In the genomic region with DNA sequence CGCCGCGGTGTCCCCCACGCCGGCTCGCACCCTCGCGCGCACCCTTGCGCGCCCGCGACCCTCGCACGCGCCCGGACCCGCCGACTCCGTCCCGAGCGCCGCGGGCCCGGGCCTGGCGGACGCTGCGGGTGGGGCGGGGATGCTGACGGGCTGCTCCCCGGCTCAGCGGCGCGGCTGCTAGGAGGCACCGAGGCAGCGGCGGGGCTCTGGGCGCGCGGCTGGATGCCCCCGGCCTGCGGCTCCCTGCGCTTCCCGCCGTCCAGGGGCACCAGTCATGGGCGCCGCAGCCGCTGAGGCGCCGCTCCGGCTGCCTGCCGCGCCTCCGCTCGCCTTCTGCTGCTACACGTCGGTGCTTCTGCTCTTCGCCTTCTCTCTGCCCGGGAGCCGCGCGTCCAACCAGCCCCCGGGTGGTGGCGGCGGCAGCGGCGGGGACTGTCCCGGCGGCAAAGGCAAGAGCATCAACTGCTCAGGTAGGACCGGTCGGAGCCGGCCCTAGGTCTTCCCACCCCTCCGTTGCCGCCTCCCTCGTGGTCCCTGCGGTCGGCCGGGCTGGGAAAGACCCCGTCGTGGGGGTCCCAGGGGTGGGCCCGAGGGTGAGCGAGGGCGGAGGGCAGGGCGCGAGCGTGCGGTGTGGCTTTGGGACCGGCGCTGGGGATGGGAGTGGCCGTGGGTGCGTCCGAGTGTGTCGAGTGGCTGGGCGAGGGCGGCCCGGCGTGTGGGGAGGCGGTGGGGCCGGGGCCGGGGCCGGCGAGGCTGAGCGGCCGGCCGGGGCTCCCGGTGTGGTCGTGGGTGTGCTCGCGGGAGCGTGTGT, we compare ENCODE assay signal across 1 cellular context.
TF ChIP-seq lines count a peak whose summit lies in the region.

No MANE protein-coding gene starts in this region.

TF ChIP-seq in WTC11, 78 proteins besides CTCF, POLR2A, EP300 and RAD21 (continued from another document):
- TF ChIP-seq, protein P1, sequence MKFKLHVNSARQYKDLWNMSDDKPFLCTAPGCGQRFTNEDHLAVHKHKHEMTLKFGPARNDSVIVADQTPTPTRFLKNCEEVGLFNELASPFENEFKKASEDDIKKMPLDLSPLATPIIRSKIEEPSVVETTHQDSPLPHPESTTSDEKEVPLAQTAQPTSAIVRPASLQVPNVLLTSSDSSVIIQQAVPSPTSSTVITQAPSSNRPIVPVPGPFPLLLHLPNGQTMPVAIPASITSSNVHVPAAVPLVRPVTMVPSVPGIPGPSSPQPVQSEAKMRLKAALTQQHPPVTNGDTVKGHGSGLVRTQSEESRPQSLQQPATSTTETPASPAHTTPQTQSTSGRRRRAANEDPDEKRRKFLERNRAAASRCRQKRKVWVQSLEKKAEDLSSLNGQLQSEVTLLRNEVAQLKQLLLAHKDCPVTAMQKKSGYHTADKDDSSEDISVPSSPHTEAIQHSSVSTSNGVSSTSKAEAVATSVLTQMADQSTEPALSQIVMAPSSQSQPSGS (CRISPR knock-in tag; IDR thresholded peaks at IDR 0.05; ENCODE audit: borderline replicate concordance, low read depth), result no peak
- TF ChIP-seq, protein P2, sequence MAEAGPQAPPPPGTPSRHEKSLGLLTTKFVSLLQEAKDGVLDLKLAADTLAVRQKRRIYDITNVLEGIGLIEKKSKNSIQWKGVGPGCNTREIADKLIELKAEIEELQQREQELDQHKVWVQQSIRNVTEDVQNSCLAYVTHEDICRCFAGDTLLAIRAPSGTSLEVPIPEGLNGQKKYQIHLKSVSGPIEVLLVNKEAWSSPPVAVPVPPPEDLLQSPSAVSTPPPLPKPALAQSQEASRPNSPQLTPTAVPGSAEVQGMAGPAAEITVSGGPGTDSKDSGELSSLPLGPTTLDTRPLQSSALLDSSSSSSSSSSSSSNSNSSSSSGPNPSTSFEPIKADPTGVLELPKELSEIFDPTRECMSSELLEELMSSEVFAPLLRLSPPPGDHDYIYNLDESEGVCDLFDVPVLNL (CRISPR knock-in tag; IDR thresholded peaks at IDR 0.05; ENCODE audit: borderline replicate concordance, low read depth), result peak; percentile 25; the same call in 1 of the 2 replicates
- TF ChIP-seq, protein P3, sequence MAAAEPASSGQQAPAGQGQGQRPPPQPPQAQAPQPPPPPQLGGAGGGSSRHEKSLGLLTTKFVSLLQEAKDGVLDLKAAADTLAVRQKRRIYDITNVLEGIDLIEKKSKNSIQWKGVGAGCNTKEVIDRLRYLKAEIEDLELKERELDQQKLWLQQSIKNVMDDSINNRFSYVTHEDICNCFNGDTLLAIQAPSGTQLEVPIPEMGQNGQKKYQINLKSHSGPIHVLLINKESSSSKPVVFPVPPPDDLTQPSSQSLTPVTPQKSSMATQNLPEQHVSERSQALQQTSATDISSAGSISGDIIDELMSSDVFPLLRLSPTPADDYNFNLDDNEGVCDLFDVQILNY (CRISPR knock-in tag; IDR thresholded peaks at IDR 0.05), result peak; percentile 89
- TF ChIP-seq EMX1 (CRISPR knock-in tag; IDR thresholded peaks at IDR 0.05), result no peak
